Comparison of ENCODE assay signal across 9 cellular contexts in genomic region chr2:218003265-218003950, GRCh38. TPM values are rescaled to one million over a fixed set of nuclear protein-coding genes. Genes with fewer than 3 reads are reported as not detected.
DNase-seq lines count a peak whose midpoint lies in the region; ATAC-seq, FAIRE-seq and TF ChIP-seq lines count a peak whose summit lies in the region.
"Had no signal": no experiment of that assay in that cellular context is flagged by ENCODE, and none has a peak within 500 bp of the region (broad histone marks: within the 10 kb centered on the region; RNA-seq: fewer than 3 reads in every experiment).

No MANE protein-coding gene starts in this region.

- WGBS in GM23248 (ENCODE audit: low coverage in 1 of 2, low lambda C conversion rate in 2 of 2, missing lambda C conversion rate in 2 of 2), 2 experiments, result 2% methylated on average over 7 to 11 of the region's 11 CpGs
- WGBS in body of pancreas, 2 donors, result 28 to 29% methylated on average over 11 of the region's 11 CpGs
- WGBS in stomach, 5 donors, result 37 to 45% (median 43%) methylated on average over 8 to 11 of the region's 11 CpGs

- H3F3A ChIP-seq in GM23248 (ENCODE audit: insufficient read depth), result peaks cover 48% of the 10 kb centered on the region

- peak; percentile 81 for DNase-seq in GM23248
- DNase-seq in body of pancreas, result peak; percentile 52 to 72 (median 62)
- peak; percentile 55 for DNase-seq in left kidney (ENCODE audit: low read depth, low spot score)
- no peak for DNase-seq in stomach
- no peak for DNase-seq in D721Med (ENCODE audit: insufficient read length, low spot score)
- DNase-seq in SHP77 (lab: John Stamatoyannopoulos, UW), result no peak
- DNase-seq in WERI-Rb-1, result no peak
- no peak for DNase-seq in dermis blood vessel endothelial cell

- H3K9me3 ChIP-seq in GM23248 (ENCODE audit: low read depth) (no peaks in the 10 kb centered on the region), body of pancreas (no peaks in the 10 kb centered on the region), stomach (no peaks in the 10 kb centered on the region), WERI-Rb-1 (ENCODE audit: severe bottlenecking) (no peaks in the 10 kb centered on the region)

- H3K4me2 ChIP-seq in GM23248 (ENCODE audit: unreplicated experiment), result peak overlapping the region; percentile 88

- peak overlapping the region; percentile 94 for H3K9ac ChIP-seq in GM23248

- no peak for TF ChIP-seq EP300 in stomach (IDR thresholded peaks at IDR 0.05)

- H3K4me3 ChIP-seq in GM23248 (peak overlapping the region; percentile 96), body of pancreas (no peak overlapping the region), stomach (peak overlapping the region in 3 of 4 donors; percentile 25 to 40 (median 26)), WERI-Rb-1 (ENCODE audit: low read depth, low read length) (no peak overlapping the region)
- H3K4me3 ChIP-seq: cardiac muscle cell had no signal

- FAIRE-seq in D721Med (lab: Jason Lieb, UNC), result no peak

- peaks cover 73% of the 10 kb centered on the region for H3K4me1 ChIP-seq in GM23248 (ENCODE audit: insufficient read depth)
- peaks cover 54% of the 10 kb centered on the region for H3K4me1 ChIP-seq in body of pancreas
- H3K4me1 ChIP-seq in stomach, result peaks cover 5 to 19% (median 14%) of the 10 kb centered on the region in 4 donors

- TF ChIP-seq POLR2A in body of pancreas (IDR thresholded peaks at IDR 0.05) (no peak), stomach (IDR thresholded peaks at IDR 0.05) (no peak)

- H3K27ac ChIP-seq in GM23248, result peak overlapping the region; percentile 91
- H3K27ac ChIP-seq in body of pancreas, result peak overlapping the region; percentile 76 to 94 (median 90)
- H3K27ac ChIP-seq in stomach, result peak overlapping the region; percentile 42 to 82 (median 76)
- no peak overlapping the region for H3K27ac ChIP-seq in WERI-Rb-1
- H3K27ac ChIP-seq: cardiac muscle cell had no signal

- no peaks in the 10 kb centered on the region for H3K9me2 ChIP-seq in GM23248 (ENCODE audit: insufficient read depth)

- TF ChIP-seq CTCF in body of pancreas (IDR thresholded peaks at IDR 0.05) (no peak), stomach (IDR thresholded peaks at IDR 0.05) (no peak), D721Med (IDR thresholded peaks at IDR 0.05; ENCODE audit: insufficient read depth, missing control alignments) (no peak), WERI-Rb-1 (IDR thresholded peaks at IDR 0.05; ENCODE audit: low read depth, low read length) (no peak)

- H2AFZ ChIP-seq in GM23248, result peak overlapping the region; percentile 35

- H3K27me3 ChIP-seq in GM23248 (replicated peaks; ENCODE audit: insufficient read depth), result no peaks in the 10 kb centered on the region
- no peaks in the 10 kb centered on the region for H3K27me3 ChIP-seq in body of pancreas
- H3K27me3 ChIP-seq in stomach, result peaks cover 0 to 16% (median 0%) of the 10 kb centered on the region in 3 donors
- H3K27me3 ChIP-seq in WERI-Rb-1 (ENCODE audit: insufficient read depth, low read depth, severe bottlenecking), result no peaks in the 10 kb centered on the region

- H3K79me2 ChIP-seq in GM23248 (ENCODE audit: insufficient read depth), result peaks cover 66% of the 10 kb centered on the region

- in situ Hi-C loops in GM23248 (cut with MboI), result no loop called here

- intact Hi-C loops in body of pancreas (cut with DNase I), result no loop called here
- intact Hi-C loops in stomach (cut with DNase I; ENCODE audit: low total_unique reads), result no loop called here

- H4K20me1 ChIP-seq in GM23248 (ENCODE audit: insufficient read depth), result 0 out of 2 replicates have a peak, but pooled peaks cover 3% of the 10 kb centered on the region

- no peaks in the 10 kb centered on the region for H3K36me3 ChIP-seq in GM23248 (ENCODE audit: low read depth)
- H3K36me3 ChIP-seq in body of pancreas (replicated peaks in 1 of 2; ENCODE audit: insufficient read depth in 1 of 2, low read depth in 2 of 2), result no peaks in the 10 kb centered on the region
- H3K36me3 ChIP-seq in stomach, result no peaks in the 10 kb centered on the region
- no peaks in the 10 kb centered on the region for H3K36me3 ChIP-seq in WERI-Rb-1
- H3K36me3 ChIP-seq: cardiac muscle cell had no signal

- peak; percentile 31 for ATAC-seq in body of pancreas

RNA-seq across cellular contexts. Expression of gene TNS1, which starts 0.6 kb away (rescaled TPM):
- total RNA-seq in GM23248 (2014; rRNA removed; shearing (Covaris generic)), result 99.3 and 104 TPM in 2 replicates
- polyA plus RNA-seq in GM23248 (2016; fragmentation: Nextera tagmentation; extraction: Ambion mirVana) (78.6 and 81.6 TPM in 2 replicates), stomach (10 to 100 TPM; 18.5 to 44.9 (median 33.2) TPM)
- total RNA-seq in body of pancreas (100 to 1,000 TPM; 168 to 174 TPM), stomach (100 to 1,000 TPM; 145 to 682 (median 198) TPM), dermis blood vessel endothelial cell (45.8 and 65.6 TPM in 2 replicates)

Comparison
In these comparisons a context has a peak if more than half of its experiments do, and no peak if none do; other contexts are left out.
1. DNase-seq: peak in GM23248 (single experiment), body of pancreas (4 of 4) and left kidney (single experiment); none in stomach (single experiment), D721Med (single experiment), SHP77 (0 of 2), WERI-Rb-1 (single experiment) and dermis blood vessel endothelial cell (single experiment).
2. H3K4me3 ChIP-seq: peak in GM23248 (single experiment) and stomach (3 of 4); none in body of pancreas (0 of 2) and WERI-Rb-1 (single experiment).